23 cellular contexts compared by ENCODE assay signal in the genomic region with DNA sequence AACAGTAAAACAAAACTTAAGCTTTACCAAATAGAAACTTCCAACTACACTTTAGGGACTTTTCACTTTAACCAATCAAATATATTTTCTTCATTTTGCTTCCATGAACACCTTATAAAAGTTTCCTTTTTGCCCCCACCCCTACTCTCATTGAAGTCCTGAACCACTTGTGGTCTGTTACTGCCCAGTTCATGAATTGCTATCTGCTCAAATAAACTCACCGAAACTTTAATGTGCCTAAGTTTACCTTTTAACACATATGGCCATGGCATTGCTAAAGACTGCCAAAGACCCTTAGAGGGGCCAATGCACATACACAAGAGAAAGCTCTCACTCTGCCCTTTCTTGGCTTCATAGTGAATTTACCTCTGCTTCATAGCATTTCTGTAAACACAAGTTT.
"Had no signal": no experiment of that assay in that cellular context is flagged by ENCODE, and none has a peak within 500 bp of the region (broad histone marks: within the 10 kb centered on the region; RNA-seq: fewer than 3 reads in every experiment).

No MANE protein-coding gene starts in this region.

- H3K27me3 ChIP-seq: colonic mucosa, dorsolateral prefrontal cortex, esophagus muscularis mucosa, esophagus squamous epithelium, foreskin keratinocyte, gastrocnemius medialis, gastroesophageal sphincter, heart left ventricle, heart right ventricle had no signal

- DNase-seq: colonic mucosa; cortex of kidney; dermis blood vessel endothelial cell; dorsolateral prefrontal cortex; effector CD4-positive, alpha-beta T cell; effector CD8-positive, alpha-beta T cell; effector memory CD4-positive, alpha-beta T cell; effector memory CD8-positive, alpha-beta T cell; endodermal cell; erythroblast; esophagus squamous epithelium; foreskin melanocyte; gastrocnemius medialis; glutamatergic neuron; head of caudate nucleus; heart left ventricle; heart right ventricle had no signal

- H3K27ac ChIP-seq: colonic mucosa, coronary artery, dorsolateral prefrontal cortex, epithelial cell of prostate, esophagus muscularis mucosa, esophagus squamous epithelium, foreskin keratinocyte, gastrocnemius medialis, gastroesophageal sphincter, heart left ventricle, heart right ventricle had no signal

- H3K9me3 ChIP-seq: colonic mucosa, esophagus muscularis mucosa, esophagus squamous epithelium, gastrocnemius medialis, heart left ventricle had no signal

- H3K36me3 ChIP-seq: colonic mucosa, esophagus muscularis mucosa, esophagus squamous epithelium, gastrocnemius medialis, gastroesophageal sphincter, heart left ventricle, heart right ventricle had no signal

- H3K4me1 ChIP-seq: colonic mucosa, esophagus squamous epithelium, gastroesophageal sphincter had no signal

- H3K4me3 ChIP-seq: colonic mucosa, coronary artery, dorsolateral prefrontal cortex, esophagus muscularis mucosa, esophagus squamous epithelium, gastrocnemius medialis, gastroesophageal sphincter, heart left ventricle, heart right ventricle had no signal

- ATAC-seq: effector memory CD8-positive, alpha-beta T cell; esophagus mucosa; gastrocnemius medialis; gastroesophageal sphincter; heart left ventricle; heart right ventricle had no signal
